Comparison of ENCODE assay signal across 19 cellular contexts in genomic region chr2:211237586-211237985, GRCh38.
"Had no signal": no experiment of that assay in that cellular context is flagged by ENCODE, and none has a peak within 500 bp of the region (broad histone marks: within the 10 kb centered on the region; RNA-seq: fewer than 3 reads in every experiment).

No MANE protein-coding gene starts in this region.

- H3K9me3 ChIP-seq: esophagus squamous epithelium, psoas muscle, upper lobe of right lung had no signal

- H3K27ac ChIP-seq: breast epithelium, esophagus squamous epithelium, psoas muscle, upper lobe of right lung had no signal

- H3K4me1 Mint-ChIP-seq: activated CD4-positive, alpha-beta memory T cell treated with anti-CD3 and anti-CD28 coated beads, Interleukin-2, amount 10 ng/mL, durations not matched to agents 7 days and 5 days; activated naive CD8-positive, alpha-beta T cell treated with anti-CD3 and anti-CD28 coated beads, Interleukin-2, amount 10 ng/mL, durations not matched to agents 7 days and 5 days; immature natural killer cell; naive thymus-derived CD4-positive, alpha-beta T cell had no signal

- DNase-seq: activated CD4-positive, alpha-beta memory T cell treated with anti-CD3 and anti-CD28 coated beads, Interleukin-2, amount 10 ng/mL, durations not matched to agents 7 days and 5 days; activated CD4-positive, alpha-beta T cell treated with anti-CD3 and anti-CD28 coated beads for 1 hour; activated gamma-delta T cell; activated naive CD8-positive, alpha-beta T cell treated with anti-CD3 and anti-CD28 coated beads, Interleukin-2, amount 10 ng/mL, durations not matched to agents 7 days and 5 days; activated T-cell treated with anti-CD3 and anti-CD28 coated beads, Interleukin-2, amount 50 U/mL, for 48 hours; aorta; esophagus squamous epithelium; foreskin fibroblast; immature natural killer cell; left cardiac atrium; naive thymus-derived CD4-positive, alpha-beta T cell; occipital lobe; psoas muscle; stimulated activated CD4-positive, alpha-beta T cell treated with anti-CD3 and anti-CD28 coated beads, Interleukin-2, amount 100 ng/mL, for 24 hours; stimulated activated naive CD4-positive, alpha-beta T cell treated with Interleukin-2 at 50 U/mL for 16 hours; upper lobe of right lung had no signal

- H3K9me3 Mint-ChIP-seq: activated naive CD8-positive, alpha-beta T cell treated with anti-CD3 and anti-CD28 coated beads, Interleukin-2, amount 10 ng/mL, durations not matched to agents 7 days and 5 days; T-helper 2 cell treated with Interferon-gamma antibody and Interleukin-4, amounts not matched to agents 5 μg/mL and 100 μg/mL, for 36 hours had no signal

- H3K27me3 ChIP-seq: breast epithelium, esophagus squamous epithelium, upper lobe of right lung had no signal

- H3K36me3 ChIP-seq: breast epithelium, esophagus squamous epithelium, upper lobe of right lung had no signal

- H3K4me1 ChIP-seq: breast epithelium, esophagus squamous epithelium, psoas muscle, upper lobe of right lung had no signal

- H3K27ac Mint-ChIP-seq: activated CD4-positive, alpha-beta memory T cell treated with anti-CD3 and anti-CD28 coated beads, Interleukin-2, amount 10 ng/mL, durations not matched to agents 7 days and 5 days; activated naive CD8-positive, alpha-beta T cell treated with anti-CD3 and anti-CD28 coated beads, Interleukin-2, amount 10 ng/mL, durations not matched to agents 7 days and 5 days; immature natural killer cell; naive thymus-derived CD4-positive, alpha-beta T cell; T-helper 2 cell treated with Interferon-gamma antibody and Interleukin-4, amounts not matched to agents 5 μg/mL and 100 μg/mL, for 36 hours had no signal

- H3K4me3 ChIP-seq: breast epithelium, esophagus squamous epithelium, lung, psoas muscle, upper lobe of right lung had no signal

- H3K36me3 Mint-ChIP-seq: activated naive CD8-positive, alpha-beta T cell treated with anti-CD3 and anti-CD28 coated beads, Interleukin-2, amount 10 ng/mL, durations not matched to agents 7 days and 5 days; immature natural killer cell; naive thymus-derived CD4-positive, alpha-beta T cell had no signal

- H3K27me3 Mint-ChIP-seq: activated CD4-positive, alpha-beta memory T cell treated with anti-CD3 and anti-CD28 coated beads, Interleukin-2, amount 10 ng/mL, durations not matched to agents 7 days and 5 days; activated naive CD8-positive, alpha-beta T cell treated with anti-CD3 and anti-CD28 coated beads, Interleukin-2, amount 10 ng/mL, durations not matched to agents 7 days and 5 days; naive thymus-derived CD4-positive, alpha-beta T cell had no signal

- H3K4me3 Mint-ChIP-seq: activated CD4-positive, alpha-beta memory T cell treated with anti-CD3 and anti-CD28 coated beads, Interleukin-2, amount 10 ng/mL, durations not matched to agents 7 days and 5 days; activated naive CD8-positive, alpha-beta T cell treated with anti-CD3 and anti-CD28 coated beads, Interleukin-2, amount 10 ng/mL, durations not matched to agents 7 days and 5 days; immature natural killer cell; naive thymus-derived CD4-positive, alpha-beta T cell; T-helper 2 cell treated with Interferon-gamma antibody and Interleukin-4, amounts not matched to agents 5 μg/mL and 100 μg/mL, for 36 hours had no signal
